15 cellular contexts compared by ENCODE assay signal in the genomic region with DNA sequence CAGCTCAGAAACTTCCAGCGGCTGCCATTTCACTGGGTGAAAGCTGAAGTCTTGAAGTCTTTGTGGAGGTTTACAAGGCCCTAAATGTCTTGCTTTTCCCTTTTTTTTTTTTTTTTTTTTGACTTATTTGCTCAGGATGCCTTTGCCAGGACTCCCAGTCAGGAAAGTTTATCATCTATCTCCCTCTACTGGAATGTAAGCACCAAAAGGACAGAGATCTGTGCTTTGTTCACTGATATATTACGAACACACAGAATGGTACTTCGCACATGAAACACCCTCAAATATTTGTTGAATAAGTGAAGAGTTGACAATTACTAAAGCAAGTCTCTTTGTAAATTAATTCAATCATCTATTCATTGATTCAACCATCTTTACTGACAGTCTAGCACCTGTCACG. TPM values are rescaled to one million over a fixed set of nuclear protein-coding genes. Genes with fewer than 3 reads are reported as not detected.
"Had no signal": no experiment of that assay in that cellular context is flagged by ENCODE, and none has a peak within 500 bp of the region (broad histone marks: within the 10 kb centered on the region; RNA-seq: fewer than 3 reads in every experiment).

No MANE protein-coding gene starts in this region.

- H3K9me3 ChIP-seq: breast epithelium, left ventricle myocardium inferior, ovary, stomach, thoracic aorta had no signal

- H3K4me1 Mint-ChIP-seq: memory B cell had no signal

- H3K27ac ChIP-seq: breast epithelium, left ventricle myocardium inferior, ovary, stomach, thoracic aorta had no signal

- H3K36me3 ChIP-seq: breast epithelium, ovary, stomach, thoracic aorta had no signal

- H3K9me3 Mint-ChIP-seq: activated CD4-positive, alpha-beta memory T cell treated with anti-CD3 and anti-CD28 coated beads, Interleukin-2, amount 10 ng/mL, durations not matched to agents 7 days and 5 days; activated naive CD8-positive, alpha-beta T cell treated with anti-CD3 and anti-CD28 coated beads, Interleukin-2, amount 10 ng/mL, durations not matched to agents 7 days and 5 days; memory B cell; T-helper 2 cell treated with Interferon-gamma antibody and Interleukin-4, amounts not matched to agents 5 μg/mL and 100 μg/mL, for 36 hours had no signal

- H3K4me3 ChIP-seq: breast epithelium, left ventricle myocardium inferior, ovary, stomach, thoracic aorta had no signal

- H3K27ac Mint-ChIP-seq: activated CD4-positive, alpha-beta memory T cell treated with anti-CD3 and anti-CD28 coated beads, Interleukin-2, amount 10 ng/mL, durations not matched to agents 7 days and 5 days; activated naive CD8-positive, alpha-beta T cell treated with anti-CD3 and anti-CD28 coated beads, Interleukin-2, amount 10 ng/mL, durations not matched to agents 7 days and 5 days; memory B cell; T-helper 2 cell treated with Interferon-gamma antibody and Interleukin-4, amounts not matched to agents 5 μg/mL and 100 μg/mL, for 36 hours had no signal

- H3K27me3 Mint-ChIP-seq: memory B cell had no signal

- H3K27me3 ChIP-seq: breast epithelium, ovary, stomach had no signal

- H3K4me3 Mint-ChIP-seq: activated CD4-positive, alpha-beta memory T cell treated with anti-CD3 and anti-CD28 coated beads, Interleukin-2, amount 10 ng/mL, durations not matched to agents 7 days and 5 days; activated naive CD8-positive, alpha-beta T cell treated with anti-CD3 and anti-CD28 coated beads, Interleukin-2, amount 10 ng/mL, durations not matched to agents 7 days and 5 days; memory B cell; T-helper 2 cell treated with Interferon-gamma antibody and Interleukin-4, amounts not matched to agents 5 μg/mL and 100 μg/mL, for 36 hours had no signal

- H3K36me3 Mint-ChIP-seq: activated naive CD8-positive, alpha-beta T cell treated with anti-CD3 and anti-CD28 coated beads, Interleukin-2, amount 10 ng/mL, durations not matched to agents 7 days and 5 days had no signal

- DNase-seq: activated CD4-positive, alpha-beta memory T cell treated with anti-CD3 and anti-CD28 coated beads, Interleukin-2, amount 10 ng/mL, durations not matched to agents 7 days and 5 days; activated CD4-positive, alpha-beta T cell treated with anti-CD3 and anti-CD28 coated beads for 1 hour; activated naive CD8-positive, alpha-beta T cell treated with anti-CD3 and anti-CD28 coated beads, Interleukin-2, amount 10 ng/mL, durations not matched to agents 7 days and 5 days; activated T-cell treated with anti-CD3 and anti-CD28 coated beads, Interleukin-2, amount 50 U/mL, for 48 hours; anterior cingulate cortex; left ventricle myocardium inferior; ovary; stimulated activated CD4-positive, alpha-beta T cell treated with anti-CD3 and anti-CD28 coated beads, Interleukin-4, amount 100 ng/mL, for 24 hours; stomach had no signal

- H3K4me1 ChIP-seq: breast epithelium, stomach had no signal

RNA-seq across cellular contexts. Expression of gene ABCB4, which starts 23.2 kb away (rescaled TPM):
- total RNA-seq: activated CD4-positive, alpha-beta memory T cell treated with anti-CD3 and anti-CD28 coated beads, Interleukin-2, amount 10 ng/mL, durations not matched to agents 7 days and 5 days had no signal
- polyA plus RNA-seq: keratinocyte, neural cell had no signal
